ENCODE assay signal across 8 cellular contexts in the genomic region with DNA sequence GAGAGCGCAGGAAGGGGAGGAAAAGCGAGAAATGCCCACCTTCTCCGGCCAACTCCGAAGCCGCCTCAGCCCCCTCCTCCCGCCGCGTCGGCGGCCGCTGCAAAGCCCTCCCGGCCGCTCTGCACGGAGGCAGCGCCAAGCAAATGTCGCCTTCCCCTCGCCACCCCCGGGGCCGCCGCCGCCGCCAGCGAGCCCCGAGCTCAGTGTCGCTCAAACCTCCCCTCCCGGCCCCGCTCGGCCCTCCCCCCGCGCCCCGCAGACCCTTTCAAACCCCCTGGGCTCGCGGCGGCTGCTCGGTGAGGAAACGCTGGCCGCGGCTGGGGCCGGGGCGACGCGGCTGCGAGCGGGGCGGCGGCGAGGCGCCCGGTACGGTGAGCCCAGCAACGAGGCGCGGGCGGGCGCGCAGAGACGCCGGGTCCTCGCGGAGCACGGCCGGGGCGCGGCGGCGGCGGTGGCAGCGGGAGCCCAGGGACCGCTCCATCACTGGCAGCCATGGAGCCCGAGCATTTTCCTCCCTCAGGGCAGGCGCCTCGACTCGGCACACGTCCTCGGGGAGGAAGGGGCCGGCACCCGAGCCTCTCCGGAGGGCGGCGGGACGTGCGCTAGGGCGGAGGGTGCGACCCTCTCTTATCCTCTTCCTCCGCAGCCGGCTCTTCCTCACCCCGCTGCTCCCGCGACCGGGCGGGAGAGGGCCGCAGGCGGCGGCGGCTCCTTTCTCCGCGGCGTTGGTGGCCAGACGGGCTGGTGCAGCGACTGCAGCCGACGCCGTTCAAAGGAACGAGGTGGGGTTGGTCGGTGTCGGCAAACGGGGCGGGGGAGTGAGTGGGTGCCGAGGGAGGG. TPM values are rescaled to one million over a fixed set of nuclear protein-coding genes. Genes with fewer than 3 reads are reported as not detected.
DNase-seq lines count a peak whose midpoint lies in the region; ATAC-seq and TF ChIP-seq lines count a peak whose summit lies in the region.

No MANE protein-coding gene starts in this region.

- H3K36me3 Mint-ChIP-seq in activated naive CD8-positive, alpha-beta T cell treated with anti-CD3 and anti-CD28 coated beads, Interleukin-2, amount 10 ng/mL, durations not matched to agents 7 days and 5 days = peaks cover 15% of the 10 kb centered on the region

- H3K27ac ChIP-seq in Peyer's patch = peak overlapping the region; percentile 95 to 99 (median 98)

- ATAC-seq in HG02571 (IDR thresholded peaks at IDR 0.05; ENCODE audit: unreplicated experiment) (peak; percentile 22), GM18858 (IDR thresholded peaks at IDR 0.05; ENCODE audit: unreplicated experiment) (no peak)
- peak; percentile 40 for ATAC-seq in activated naive CD8-positive, alpha-beta T cell treated with anti-CD3 and anti-CD28 coated beads, Interleukin-2, amount 10 ng/mL, durations not matched to agents 7 days and 5 days (ENCODE audit: low read depth)

- H3K9me3 ChIP-seq in Peyer's patch (no peaks in the 10 kb centered on the region), skeletal muscle satellite cell (replicated peaks; ENCODE audit: low read length) (no peaks in the 10 kb centered on the region)

- no peaks in the 10 kb centered on the region for H3K27me3 ChIP-seq in Peyer's patch
- H3K27me3 ChIP-seq in skeletal muscle satellite cell (ENCODE audit: control insufficient read depth, insufficient read depth, low read length) = no peaks in the 10 kb centered on the region

- DNase-seq in GM13977 (ENCODE audit: low spot score) = peak; percentile 57
- peak in 2 of 3 donors; percentile 27 to 57 for DNase-seq in Peyer's patch
- DNase-seq in activated naive CD8-positive, alpha-beta T cell treated with anti-CD3 and anti-CD28 coated beads, Interleukin-2, amount 10 ng/mL, durations not matched to agents 7 days and 5 days = no peak
- DNase-seq in hepatic stellate cell (ENCODE audit: low spot score) = peak; percentile 34
- no peak for DNase-seq in DMS153 (lab: John Stamatoyannopoulos, UW)

- H3K4me1 Mint-ChIP-seq in activated naive CD8-positive, alpha-beta T cell treated with anti-CD3 and anti-CD28 coated beads, Interleukin-2, amount 10 ng/mL, durations not matched to agents 7 days and 5 days = peaks cover 35% of the 10 kb centered on the region

- H3K4me3 Mint-ChIP-seq in activated naive CD8-positive, alpha-beta T cell treated with anti-CD3 and anti-CD28 coated beads, Interleukin-2, amount 10 ng/mL, durations not matched to agents 7 days and 5 days = peak overlapping the region; percentile 95

- H3K4me1 ChIP-seq in Peyer's patch = peaks cover 0 to 34% (median 0%) of the 10 kb centered on the region in 4 donors
- H3K4me1 ChIP-seq in skeletal muscle satellite cell (ENCODE audit: control insufficient read depth, insufficient read depth, low read length) = peaks cover 36% of the 10 kb centered on the region

- peaks cover 7% of the 10 kb centered on the region for H3K27me3 Mint-ChIP-seq in activated naive CD8-positive, alpha-beta T cell treated with anti-CD3 and anti-CD28 coated beads, Interleukin-2, amount 10 ng/mL, durations not matched to agents 7 days and 5 days

- peak overlapping the region; percentile 95 for H3K4me2 ChIP-seq in skeletal muscle satellite cell (ENCODE audit: low read length)

- H3K9me3 Mint-ChIP-seq in activated naive CD8-positive, alpha-beta T cell treated with anti-CD3 and anti-CD28 coated beads, Interleukin-2, amount 10 ng/mL, durations not matched to agents 7 days and 5 days = no peaks in the 10 kb centered on the region

- H3K36me3 ChIP-seq in Peyer's patch (no peaks in the 10 kb centered on the region), skeletal muscle satellite cell (ENCODE audit: insufficient read depth, low read length) (peaks cover 27% of the 10 kb centered on the region)

- TF ChIP-seq POLR2A in Peyer's patch (IDR thresholded peaks at IDR 0.05) = no peak

- H3K27ac Mint-ChIP-seq in activated naive CD8-positive, alpha-beta T cell treated with anti-CD3 and anti-CD28 coated beads, Interleukin-2, amount 10 ng/mL, durations not matched to agents 7 days and 5 days = peak overlapping the region; percentile 94

- H3K4me3 ChIP-seq in Peyer's patch (peak overlapping the region; percentile 78 to 97 (median 93)), skeletal muscle satellite cell (ENCODE audit: low read length) (peak overlapping the region; percentile 97)

- TF ChIP-seq CTCF in GM13977 (IDR thresholded peaks at IDR 0.05; ENCODE audit: extremely low read depth, insufficient read depth, missing control alignments) (no peak), Peyer's patch (IDR thresholded peaks at IDR 0.05) (peak in 1 of 6 experiments; percentile 6)

- in situ Hi-C loops in GM13977 (cut with MboI; ENCODE audit: low pct_unique_long_range_greater_than_20kb, low sequenced_read_pairs, unreplicated experiment) = no loop called here

- POLR2A ChIA-PET in activated naive CD8-positive, alpha-beta T cell treated with anti-CD3 and anti-CD28 coated beads, Interleukin-2, amount 10 ng/mL, durations not matched to agents 7 days and 5 days (lab: Charles Lee) = interaction anchor here (0.7 to 1.4 kb wide), 2 partner anchors 301 to 341 kb away, joined by 3 read pairs; no protein-coding TSS in a partner anchor

- H3K9ac ChIP-seq in skeletal muscle satellite cell (ENCODE audit: low read depth, low read length) = peak overlapping the region; percentile 96

RNA-seq across cellular contexts. Expression of a gene that starts 0.5 kb away (rescaled TPM):
- total RNA-seq in Peyer's patch = 100 to 1,000 TPM in 3 of 4 donors, 10 to 100 TPM in 1; 70.1 to 194 (median 152) TPM
- 10 to 100 TPM; 21.8 to 27.0 TPM for total RNA-seq in activated naive CD8-positive, alpha-beta T cell treated with anti-CD3 and anti-CD28 coated beads, Interleukin-2, amount 10 ng/mL, durations not matched to agents 7 days and 5 days
- 34.5 and 37.1 TPM in 2 replicates for total RNA-seq in skeletal muscle satellite cell (2012; rRNA removed)

Comparison
In these comparisons a context has a peak if more than half of its experiments do, and no peak if none do; other contexts are left out.
1. DNase-seq: peak in GM13977 (single experiment), Peyer's patch (2 of 3) and hepatic stellate cell (single experiment); none in activated naive CD8-positive, alpha-beta T cell treated with anti-CD3 and anti-CD28 coated beads, Interleukin-2, amount 10 ng/mL, durations not matched to agents 7 days and 5 days (single experiment) and DMS153 (single experiment).